ENCODE assay signal across 1 cellular context in the genomic region with DNA sequence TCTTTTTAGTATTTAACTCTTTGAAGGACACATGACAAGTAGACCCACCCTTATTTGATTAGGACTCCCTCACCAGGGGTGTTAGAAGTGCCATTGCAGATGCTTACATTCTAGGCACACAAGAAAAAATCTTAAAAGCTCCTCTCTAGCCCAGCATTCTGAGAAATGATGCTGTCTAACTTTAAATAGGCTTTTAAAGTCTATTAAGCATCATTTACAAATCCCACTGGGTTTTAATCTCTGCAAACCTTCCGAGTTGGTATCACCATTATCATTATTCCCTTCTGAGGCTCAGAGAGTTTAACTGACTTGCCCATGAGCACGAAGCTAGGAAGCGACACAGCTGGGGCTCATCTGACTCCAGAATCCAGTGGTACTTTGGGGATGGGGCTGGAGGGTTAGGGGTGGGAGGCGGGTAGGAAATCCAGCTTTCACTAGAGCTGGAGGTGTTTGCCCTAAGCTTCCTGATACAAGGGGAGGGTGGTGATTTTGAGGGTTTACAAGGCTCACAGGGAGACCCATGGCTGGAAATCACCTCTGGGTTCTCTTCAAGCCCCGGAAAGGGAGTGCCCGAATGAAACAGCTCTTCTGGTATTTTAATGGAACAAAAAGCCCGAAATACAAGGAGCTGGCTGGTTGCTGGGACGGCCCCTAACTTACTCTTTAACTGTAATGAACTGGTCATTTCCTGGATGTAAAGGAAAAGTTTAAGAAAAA.
TF ChIP-seq lines count a peak whose summit lies in the region.

No MANE protein-coding gene starts in this region.

TF ChIP-seq in H1, 55 proteins besides CTCF, POLR2A, EP300 and RAD21:
- TF ChIP-seq RBBP5 (IDR thresholded peaks at IDR 0.05; ENCODE audit: borderline replicate concordance, low read depth, low read length) (no peak), SUZ12 (IDR thresholded peaks at IDR 0.05; ENCODE audit: low read length) (no peak), TAF7 (optimal IDR thresholded peaks at IDR 0.05; ENCODE audit: borderline replicate concordance, low read depth, low read length) (no peak), SRF (IDR thresholded peaks at IDR 0.05; ENCODE audit: low read depth, low read length) (no peak), CREB1 (IDR thresholded peaks at IDR 0.05) (no peak), BACH1 (IDR thresholded peaks at IDR 0.05; ENCODE audit: low read length) (no peak), KDM5A (IDR thresholded peaks at IDR 0.05; ENCODE audit: low read length) (no peak), NANOG (IDR thresholded peaks at IDR 0.05; ENCODE audit: insufficient read depth, low read depth, low read length, poor library complexity, severe bottlenecking) (no peak), HDAC2 (IDR thresholded peaks at IDR 0.05; ENCODE audit: borderline replicate concordance in 1 of 2, low read depth in 2 of 2, low read length in 2 of 2) (no peak), NRF1 (IDR thresholded peaks at IDR 0.05; ENCODE audit: low read depth, low read length) (no peak), KDM1A (IDR thresholded peaks at IDR 0.05; ENCODE audit: borderline replicate concordance, low read length) (no peak), CEBPB (IDR thresholded peaks at IDR 0.05; ENCODE audit: low read depth, low read length) (no peak), BRCA1 (IDR thresholded peaks at IDR 0.05; ENCODE audit: low read depth, low read length) (no peak), SIX5 (IDR thresholded peaks at IDR 0.05; ENCODE audit: low read depth, low read length) (no peak), CHD2 (IDR thresholded peaks at IDR 0.05; ENCODE audit: low read length) (no peak), GABPA (IDR thresholded peaks at IDR 0.05; ENCODE audit: borderline replicate concordance, insufficient read depth, low read length) (no peak), MAFK (IDR thresholded peaks at IDR 0.05; ENCODE audit: low read depth, low read length) (no peak)
- TF ChIP-seq, protein P1, sequence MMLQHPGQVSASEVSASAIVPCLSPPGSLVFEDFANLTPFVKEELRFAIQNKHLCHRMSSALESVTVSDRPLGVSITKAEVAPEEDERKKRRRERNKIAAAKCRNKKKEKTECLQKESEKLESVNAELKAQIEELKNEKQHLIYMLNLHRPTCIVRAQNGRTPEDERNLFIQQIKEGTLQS (IDR thresholded peaks at IDR 0.05; ENCODE audit: insufficient read depth, low read depth, low read length) = no peak
- TF ChIP-seq, protein P2, sequence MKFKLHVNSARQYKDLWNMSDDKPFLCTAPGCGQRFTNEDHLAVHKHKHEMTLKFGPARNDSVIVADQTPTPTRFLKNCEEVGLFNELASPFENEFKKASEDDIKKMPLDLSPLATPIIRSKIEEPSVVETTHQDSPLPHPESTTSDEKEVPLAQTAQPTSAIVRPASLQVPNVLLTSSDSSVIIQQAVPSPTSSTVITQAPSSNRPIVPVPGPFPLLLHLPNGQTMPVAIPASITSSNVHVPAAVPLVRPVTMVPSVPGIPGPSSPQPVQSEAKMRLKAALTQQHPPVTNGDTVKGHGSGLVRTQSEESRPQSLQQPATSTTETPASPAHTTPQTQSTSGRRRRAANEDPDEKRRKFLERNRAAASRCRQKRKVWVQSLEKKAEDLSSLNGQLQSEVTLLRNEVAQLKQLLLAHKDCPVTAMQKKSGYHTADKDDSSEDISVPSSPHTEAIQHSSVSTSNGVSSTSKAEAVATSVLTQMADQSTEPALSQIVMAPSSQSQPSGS (IDR thresholded peaks at IDR 0.05; ENCODE audit: low read length) = no peak
